In genomic region chr1:51421961-51422360, GRCh38 we compare ENCODE assay signal across 9 cellular contexts.
DNase-seq lines count a peak whose midpoint lies in the region; ATAC-seq and TF ChIP-seq lines count a peak whose summit lies in the region.
"Had no signal": no experiment of that assay in that cellular context is flagged by ENCODE, and none has a peak within 500 bp of the region (broad histone marks: within the 10 kb centered on the region; RNA-seq: fewer than 3 reads in every experiment).

No MANE protein-coding gene starts in this region.

- peak overlapping the region; percentile 44 to 72 (median 64) for H3K27ac Mint-ChIP-seq in nephron

- CTCF ChIA-PET in RWPE1 (lab: Yijun Ruan, JAX): no interaction called here

- H3K4me1 Mint-ChIP-seq in nephron: peaks cover 43% of the 10 kb centered on the region

- peak overlapping the region; percentile 68 to 83 (median 78) for H3K4me3 Mint-ChIP-seq in nephron

- POLR2A ChIA-PET in RWPE1 (lab: Yijun Ruan, JAX; ENCODE audit: low non-redundant PET): no interaction called here

- peak; percentile 18 for DNase-seq in Daoy (ENCODE audit: low read depth)
- peak; percentile 46 for DNase-seq in HT1080 (ENCODE audit: low read depth)
- DNase-seq in RWPE1 (ENCODE audit: low spot score): peak; percentile 78
- peak; percentile 61 for DNase-seq in fibroblast of gingiva (ENCODE audit: low read depth)

- no peak overlapping the region for H3K27ac ChIP-seq in RWPE1
- H3K27ac ChIP-seq: neutrophil had no signal

- no peaks in the 10 kb centered on the region for H3K9me3 Mint-ChIP-seq in nephron

- peaks cover 29% of the 10 kb centered on the region for H3K36me3 Mint-ChIP-seq in nephron (ENCODE audit: low read depth)

- no peaks in the 10 kb centered on the region for H3K27me3 Mint-ChIP-seq in nephron (ENCODE audit: low read depth)

- ATAC-seq in HG03432 (IDR thresholded peaks at IDR 0.05; ENCODE audit: unreplicated experiment) (no peak), esophagus mucosa (no peak), GM21723 (IDR thresholded peaks at IDR 0.05; ENCODE audit: unreplicated experiment) (no peak)

- TF ChIP-seq CTCF in RWPE1 (conservative IDR thresholded peaks at IDR 0.05; ENCODE audit: low read depth) (no peak), nephron (IDR thresholded peaks at IDR 0.05; ENCODE audit: unreplicated experiment in 3 of 3) (no peak)

Comparison
In these comparisons a context has a peak if more than half of its experiments do, and no peak if none do; other contexts are left out.
1. DNase-seq: peak in every context shown above with its lines; median percentile 78 in RWPE1; 61 in fibroblast of gingiva; 46 in HT1080; 18 in Daoy.